Comparison of ENCODE assay signal across 10 cellular contexts in the genomic region with DNA sequence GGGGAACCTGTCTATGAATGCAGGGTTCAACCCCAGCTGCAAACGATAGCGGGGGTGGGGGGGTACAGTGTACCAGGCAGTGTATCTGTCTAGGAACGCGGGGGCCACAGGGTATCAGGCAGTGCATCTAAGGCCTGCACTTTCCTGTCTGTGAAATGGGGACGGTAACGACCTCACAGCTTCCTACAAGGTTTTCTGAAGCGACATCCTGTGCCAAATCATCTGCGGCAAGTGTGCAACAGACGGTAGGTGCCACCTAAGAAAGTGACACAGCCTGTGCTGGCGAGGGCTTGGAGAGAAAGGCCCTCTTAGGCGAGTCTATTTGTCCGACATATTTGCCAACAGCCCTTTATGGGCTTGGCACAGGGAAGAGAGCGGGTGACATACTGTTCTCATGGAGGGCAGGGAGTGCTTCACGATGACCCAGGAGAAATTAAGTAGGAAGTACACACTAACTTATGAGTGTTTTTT. TPM values are rescaled to one million over a fixed set of nuclear protein-coding genes. Genes with fewer than 3 reads are reported as not detected.
DNase-seq lines count a peak whose midpoint lies in the region; ATAC-seq and TF ChIP-seq lines count a peak whose summit lies in the region.
"Had no signal": no experiment of that assay in that cellular context is flagged by ENCODE, and none has a peak within 500 bp of the region (broad histone marks: within the 10 kb centered on the region; RNA-seq: fewer than 3 reads in every experiment).

No MANE protein-coding gene starts in this region.

- peak overlapping the region; percentile 65 to 98 (median 90) for H3K27ac Mint-ChIP-seq in CD4-positive, CD25-positive, alpha-beta regulatory T cell
- peak overlapping the region; percentile 95 for H3K27ac Mint-ChIP-seq in MCF 10A (ENCODE audit: low read depth, unreplicated experiment)

- POLR2A ChIA-PET in MCF 10A (lab: Yijun Ruan, JAX), result interaction anchor here (1.2 to 3.7 kb wide), 4 partner anchors 9 to 20 kb away, joined by 3 to 36 read pairs (median 14); partner anchors contain the start of gene GID8

- H3K79me2 ChIP-seq in osteoblast (ENCODE audit: insufficient read depth, low read length), result peaks cover 99% of the 10 kb centered on the region

- H3K4me1 Mint-ChIP-seq in CD4-positive, CD25-positive, alpha-beta regulatory T cell, result peaks cover 35 to 84% (median 63%) of the 10 kb centered on the region in 4 donors
- peaks cover 45% of the 10 kb centered on the region for H3K4me1 Mint-ChIP-seq in MCF 10A (ENCODE audit: insufficient read depth, unreplicated experiment)

- H3K27me3 ChIP-seq in CD4-positive, CD25-positive, alpha-beta regulatory T cell (ENCODE audit: control insufficient read depth, insufficient read depth, low read length), result no peaks in the 10 kb centered on the region
- H3K27me3 ChIP-seq in osteoblast (ENCODE audit: insufficient read depth, low read length), result no peaks in the 10 kb centered on the region

- H3K9me3 Mint-ChIP-seq in CD4-positive, CD25-positive, alpha-beta regulatory T cell, result no peaks in the 10 kb centered on the region
- H3K9me3 Mint-ChIP-seq in MCF 10A (ENCODE audit: unreplicated experiment), result no peaks in the 10 kb centered on the region

- intact Hi-C loops in MCF 10A (cut with micrococcal nuclease), result no loop called here

- no peak overlapping the region for H2AFZ ChIP-seq in osteoblast (ENCODE audit: low read length)

- CTCF ChIA-PET in MCF 10A (lab: Yijun Ruan, JAX), result interaction anchor here (0.6 kb wide), 1 partner anchor 99 kb away, joined by 3 read pairs; no protein-coding TSS in a partner anchor

- peak; percentile 18 to 32 for ATAC-seq in CD4-positive, CD25-positive, alpha-beta regulatory T cell (ENCODE audit: low read depth in 2 of 2)
- no peak for ATAC-seq in GM18502 (IDR thresholded peaks at IDR 0.05; ENCODE audit: poor library complexity, unreplicated experiment)

- no peaks in the 10 kb centered on the region for H3K36me3 ChIP-seq in CD4-positive, CD25-positive, alpha-beta regulatory T cell (ENCODE audit: control insufficient read depth, insufficient read depth, low read length)
- no peaks in the 10 kb centered on the region for H3K36me3 ChIP-seq in osteoblast (ENCODE audit: insufficient read depth, low read length)

- peak overlapping the region; percentile 88 for H3K27ac ChIP-seq in CD4-positive, CD25-positive, alpha-beta regulatory T cell (ENCODE audit: insufficient read depth, low read length, poor library complexity, severe bottlenecking)
- peak overlapping the region; percentile 91 for H3K27ac ChIP-seq in osteoblast (ENCODE audit: low read depth, low read length)

- no peak for TF ChIP-seq CTCF in MCF 10A (IDR thresholded peaks at IDR 0.05; ENCODE audit: unreplicated experiment)
- no peak for TF ChIP-seq CTCF in osteoblast (IDR thresholded peaks at IDR 0.05; ENCODE audit: extremely low read depth, low read depth, low read length)
- no peak for TF ChIP-seq CTCF in GM10266 (IDR thresholded peaks at IDR 0.05; ENCODE audit: control insufficient read depth, insufficient read depth, low read depth, missing control alignments)

- no peaks in the 10 kb centered on the region for H3K9me3 ChIP-seq in CD4-positive, CD25-positive, alpha-beta regulatory T cell (ENCODE audit: control insufficient read depth in 2 of 2, low read length in 2 of 2)
- H3K9me3 ChIP-seq in osteoblast (ENCODE audit: low read depth, low read length), result no peaks in the 10 kb centered on the region

- H3K4me3 ChIP-seq in CD4-positive, CD25-positive, alpha-beta regulatory T cell (ENCODE audit: low read depth, low read length), result peak overlapping the region; percentile 72
- no peak overlapping the region for H3K4me3 ChIP-seq in osteoblast (ENCODE audit: insufficient read depth, low read length)
- H3K4me3 ChIP-seq: lung had no signal

- DNase-seq in CD4-positive, CD25-positive, alpha-beta regulatory T cell, result peak in 2 of 3 donors; percentile 52 to 86
- DNase-seq in T-helper 2 cell (peak in 3 of 5 experiments; percentile 35 to 90 (median 55)), MCF 10A (ENCODE audit: unreplicated experiment) (no peak), osteoblast (ENCODE audit: insufficient read length, low spot score, missing footprints) (peak; percentile 57), hippocampal formation (lab: John Stamatoyannopoulos, UW) (no peak), LoVo (ENCODE audit: low spot score) (no peak), GM10266 (ENCODE audit: extremely low spot score) (no peak)
- DNase-seq: NCI-H748 treated with DMSO at 0.1 percent for 48 hours had no signal

- H3K36me3 Mint-ChIP-seq in CD4-positive, CD25-positive, alpha-beta regulatory T cell, result no peaks in the 10 kb centered on the region
- peaks cover 10% of the 10 kb centered on the region for H3K36me3 Mint-ChIP-seq in MCF 10A (ENCODE audit: insufficient read depth, unreplicated experiment)

- H3K4me2 ChIP-seq in osteoblast (ENCODE audit: insufficient read depth, low read length), result no peak overlapping the region

- no TSS peak for BruUV-seq in MCF 10A (replicated peaks; lab: Mats Ljungman, UMichigan)

- peaks cover 78% of the 10 kb centered on the region for H4K20me1 ChIP-seq in osteoblast (ENCODE audit: insufficient read depth, low read length)

- H3K4me1 ChIP-seq in CD4-positive, CD25-positive, alpha-beta regulatory T cell (ENCODE audit: control insufficient read depth, insufficient read depth, low read length, poor library complexity, severe bottlenecking), result peaks cover 91% of the 10 kb centered on the region
- peaks cover 32% of the 10 kb centered on the region for H3K4me1 ChIP-seq in osteoblast (ENCODE audit: insufficient read depth, low read length)

- H3K4me3 Mint-ChIP-seq in CD4-positive, CD25-positive, alpha-beta regulatory T cell, result peak overlapping the region; percentile 91 to 97 (median 94)
- H3K4me3 Mint-ChIP-seq in MCF 10A (ENCODE audit: unreplicated experiment), result peak overlapping the region; percentile 52

- H3K27me3 Mint-ChIP-seq in CD4-positive, CD25-positive, alpha-beta regulatory T cell, result no peaks in the 10 kb centered on the region
- no peaks in the 10 kb centered on the region for H3K27me3 Mint-ChIP-seq in MCF 10A (ENCODE audit: insufficient read depth, unreplicated experiment)

RNA-seq across cellular contexts. Expression of gene DIDO1, which starts 3.8 kb away (rescaled TPM):
- total RNA-seq in CD4-positive, CD25-positive, alpha-beta regulatory T cell, result 80.8 TPM
- polyA plus RNA-seq in CD4-positive, CD25-positive, alpha-beta regulatory T cell, result 10 to 100 TPM; 30.9 to 47.8 (median 38.2) TPM
- 36.8 and 40.7 TPM in 2 replicates for total RNA-seq in MCF 10A (2022)
- total RNA-seq in osteoblast, result 44.8 and 46.3 TPM in 2 replicates

RNA-seq across cellular contexts. Expression of gene GID8, which starts 15.5 kb away (rescaled TPM):
- total RNA-seq in CD4-positive, CD25-positive, alpha-beta regulatory T cell, result 31.9 TPM
- polyA plus RNA-seq in CD4-positive, CD25-positive, alpha-beta regulatory T cell, result 10 to 100 TPM; 15.5 to 19.9 (median 17.0) TPM
- 31.6 and 36.4 TPM in 2 replicates for total RNA-seq in MCF 10A (2022)
- 34.4 and 37.1 TPM in 2 replicates for total RNA-seq in osteoblast

RNA-seq across cellular contexts. Expression of gene SLC17A9, which starts 30.0 kb away (rescaled TPM):
- 4.1 TPM for total RNA-seq in CD4-positive, CD25-positive, alpha-beta regulatory T cell
- polyA plus RNA-seq in CD4-positive, CD25-positive, alpha-beta regulatory T cell, result under 1 TPM in 3 of 4 donors, not detected in 1; 0.06 to 0.34 (median 0.32) TPM
- total RNA-seq in MCF 10A (2022) (0.07 TPM in 1 of 2 replicates, not detected in the other), osteoblast (5.6 and 6.5 TPM in 2 replicates)

Comparison
In these comparisons a context has a peak if more than half of its experiments do, and no peak if none do; other contexts are left out.
1. DNase-seq: peak in CD4-positive, CD25-positive, alpha-beta regulatory T cell (2 of 3), T-helper 2 cell (3 of 5) and osteoblast (single experiment); none in MCF 10A (single experiment), hippocampal formation (0 of 2), LoVo (single experiment) and GM10266 (single experiment).